In genomic region chr2:222797308-222797707, GRCh38 we compare ENCODE assay signal across 7 cellular contexts.
DNase-seq lines count a peak whose midpoint lies in the region; ATAC-seq and TF ChIP-seq lines count a peak whose summit lies in the region.

No MANE protein-coding gene starts in this region.

- H3K4me3 ChIP-seq in GM12864 (ENCODE audit: low read depth, low read length), result no peak overlapping the region
- H3K4me3 ChIP-seq in mesendoderm (ENCODE audit: low read length), result no peak overlapping the region

- no peak overlapping the region for H4K5ac ChIP-seq in mesendoderm (ENCODE audit: low read length)

- ATAC-seq in GM18873 (IDR thresholded peaks at IDR 0.05; ENCODE audit: low FRiP score, unreplicated experiment) (no peak), GM21576 (IDR thresholded peaks at IDR 0.05; ENCODE audit: unreplicated experiment) (no peak)

- H2BK5ac ChIP-seq in mesendoderm (ENCODE audit: low read length), result no peak overlapping the region

- H3K36me3 ChIP-seq in mesendoderm (ENCODE audit: control insufficient read depth, insufficient read depth, low read length), result no peaks in the 10 kb centered on the region

- H2BK120ac ChIP-seq in mesendoderm (ENCODE audit: low read depth, low read length), result no peak overlapping the region

- H3K9ac ChIP-seq in mesendoderm (ENCODE audit: low read length), result no peak overlapping the region

- no peaks in the 10 kb centered on the region for H3K27me3 ChIP-seq in mesendoderm (ENCODE audit: insufficient read depth, low read length, poor library complexity)

- H3K23ac ChIP-seq in mesendoderm (ENCODE audit: low read length), result no peak overlapping the region

- no peak overlapping the region for H3K27ac ChIP-seq in mesendoderm (ENCODE audit: low read depth, low read length)

- no peak overlapping the region for H3K4me2 ChIP-seq in mesendoderm (ENCODE audit: low read length)

- H3K4ac ChIP-seq in mesendoderm (ENCODE audit: low read depth, low read length), result no peak overlapping the region

- no peaks in the 10 kb centered on the region for H3K79me1 ChIP-seq in mesendoderm (ENCODE audit: low read length)

- no peak overlapping the region for H3K56ac ChIP-seq in mesendoderm (ENCODE audit: low read length)

- DNase-seq in GM12864 (ENCODE audit: low read depth) (no peak), Kasumi-1 (lab: John Stamatoyannopoulos, UW) (peak; percentile 39 to 52), astrocyte of the hippocampus (ENCODE audit: low read depth, low spot score) (peak; percentile 60), mesendoderm (peak; percentile 54), ecto neural progenitor cell (ENCODE audit: low spot score) (no peak)

- WGBS in mesendoderm (ENCODE audit: extremely low coverage, insufficient coverage, low lambda C conversion rate), result no CpG with 5 or more reads among the region's 2 CpGs

- peak; percentile 56 for TF ChIP-seq CTCF in GM12864 (IDR thresholded peaks at IDR 0.05; ENCODE audit: low read depth, low read length, missing control alignments)

- no peak overlapping the region for H4K8ac ChIP-seq in mesendoderm (ENCODE audit: low read depth, low read length)

- no peak overlapping the region for H2AK5ac ChIP-seq in mesendoderm (ENCODE audit: low read length)

- no peak overlapping the region for H3K18ac ChIP-seq in mesendoderm (ENCODE audit: low read length)

- H2BK15ac ChIP-seq in mesendoderm (replicated peaks; ENCODE audit: low read depth), result no peak overlapping the region

- H3K4me1 ChIP-seq in mesendoderm (ENCODE audit: control insufficient read depth, low read depth, low read length), result peaks cover 9% of the 10 kb centered on the region

- no peaks in the 10 kb centered on the region for H3K79me2 ChIP-seq in mesendoderm (ENCODE audit: control insufficient read depth, insufficient read depth, low read length)

Comparison
In these comparisons a context has a peak if more than half of its experiments do, and no peak if none do; other contexts are left out.
1. DNase-seq: peak in Kasumi-1 (2 of 2), astrocyte of the hippocampus (single experiment) and mesendoderm (single experiment); none in GM12864 (single experiment) and ecto neural progenitor cell (single experiment).